8 cellular contexts compared by ENCODE assay signal in the genomic region with DNA sequence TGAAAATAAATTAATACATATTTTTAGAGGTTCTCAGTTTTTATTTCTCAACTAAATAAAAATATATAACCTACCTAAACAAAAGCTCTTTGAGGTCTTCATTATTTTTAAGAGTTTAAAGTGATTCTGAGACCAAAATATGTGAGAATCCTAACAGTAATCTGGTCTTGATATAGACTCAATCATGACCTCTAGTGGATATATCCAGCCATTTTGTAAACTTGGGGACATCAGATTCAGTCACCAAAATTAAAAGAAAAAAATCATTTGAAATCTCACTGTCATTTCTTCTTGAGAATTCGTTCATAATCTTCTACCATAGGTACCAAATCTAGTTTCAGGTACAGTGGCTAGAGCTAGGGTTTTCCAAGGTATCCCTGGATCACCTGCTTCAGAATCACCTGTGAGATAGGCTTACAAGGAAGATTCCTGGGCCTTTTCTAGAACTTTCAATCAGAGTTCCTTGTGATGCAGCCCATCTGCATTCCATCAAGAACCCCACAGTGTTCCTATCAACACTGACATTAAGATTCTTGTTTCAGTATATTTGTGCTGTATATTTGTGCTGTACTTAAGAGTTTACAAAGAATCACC.
A peak's percentile ranks its signal among the peaks of the same experiment; 100 is the strongest.
DNase-seq lines count a peak whose midpoint lies in the region; ATAC-seq lines count a peak whose summit lies in the region.

No MANE protein-coding gene starts in this region.

- in situ Hi-C loops in Caki2 (cut with HindIII; ENCODE audit: low pct_unique_long_range_greater_than_20kb, low sequenced_read_pairs), result no loop called here

- peak; percentile 44 for DNase-seq in Caki2 (ENCODE audit: low read depth)
- peak; percentile 40 for DNase-seq in amniotic epithelial cell (ENCODE audit: low read depth)
- peak; percentile 23 for DNase-seq in medulla oblongata (ENCODE audit: extremely low spot score)
- no peak for DNase-seq in activated CD4-positive, CD25-positive, alpha-beta regulatory T cell treated with anti-CD3 and anti-CD28 coated beads, Interleukin-2, amount 50 U/mL, for 72 hours
- no peak for DNase-seq in Right ventricle myocardium inferior (ENCODE audit: missing footprints)
- DNase-seq in activated T-cell treated with anti-CD3 and anti-CD28 coated beads, Interleukin-2, amount 50 U/mL, for 72 hours, result no peak

- peak; percentile 0 for ATAC-seq in HG02973 (IDR thresholded peaks at IDR 0.05; ENCODE audit: unreplicated experiment)
- no peak for ATAC-seq in HG03432 (IDR thresholded peaks at IDR 0.05; ENCODE audit: unreplicated experiment)
- no peak for ATAC-seq in Right ventricle myocardium inferior
- ATAC-seq in activated T-cell treated with anti-CD3 and anti-CD28 coated beads, Interleukin-2, amount 50 U/mL, for 72 hours (replicated peaks in 1 of 2), result no peak

- no peak overlapping the region for H3K4me3 Mint-ChIP-seq in activated T-cell treated with anti-CD3 and anti-CD28 coated beads, Interleukin-2, amount 50 U/mL, for 72 hours

- no peaks in the 10 kb centered on the region for H3K27me3 Mint-ChIP-seq in activated T-cell treated with anti-CD3 and anti-CD28 coated beads, Interleukin-2, amount 50 U/mL, for 72 hours (ENCODE audit: low read depth)

- intact Hi-C loops in Right ventricle myocardium inferior (cut with DNase I), result loop anchor here (2.0 to 5.0 kb wide), 2 partner anchors 750 to 854 kb away; a partner anchor contains a TSS

- H3K4me1 Mint-ChIP-seq in activated T-cell treated with anti-CD3 and anti-CD28 coated beads, Interleukin-2, amount 50 U/mL, for 72 hours (ENCODE audit: low read depth), result peaks cover 6% of the 10 kb centered on the region

- no peaks in the 10 kb centered on the region for H3K36me3 Mint-ChIP-seq in activated T-cell treated with anti-CD3 and anti-CD28 coated beads, Interleukin-2, amount 50 U/mL, for 72 hours (ENCODE audit: insufficient read depth in 2 of 2)

- H3K27ac Mint-ChIP-seq in activated T-cell treated with anti-CD3 and anti-CD28 coated beads, Interleukin-2, amount 50 U/mL, for 72 hours, result no peak overlapping the region

- H3K9me3 Mint-ChIP-seq in activated T-cell treated with anti-CD3 and anti-CD28 coated beads, Interleukin-2, amount 50 U/mL, for 72 hours, result no peaks in the 10 kb centered on the region

Comparison
In these comparisons a context has a peak if more than half of its experiments do, and no peak if none do; other contexts are left out.
1. DNase-seq: peak in Caki2 (single experiment), amniotic epithelial cell (single experiment) and medulla oblongata (single experiment); none in activated CD4-positive, CD25-positive, alpha-beta regulatory T cell treated with anti-CD3 and anti-CD28 coated beads, Interleukin-2, amount 50 U/mL, for 72 hours (single experiment), Right ventricle myocardium inferior (single experiment) and activated T-cell treated with anti-CD3 and anti-CD28 coated beads, Interleukin-2, amount 50 U/mL, for 72 hours (0 of 2).